Comparison of ENCODE assay signal across 14 cellular contexts in genomic region chr7:44308741-44309270, GRCh38. TPM values are rescaled to one million over a fixed set of nuclear protein-coding genes. Genes with fewer than 3 reads are reported as not detected.
DNase-seq lines count a peak whose midpoint lies in the region; ATAC-seq and TF ChIP-seq lines count a peak whose summit lies in the region.
"Had no signal": no experiment of that assay in that cellular context is flagged by ENCODE, and none has a peak within 500 bp of the region (broad histone marks: within the 10 kb centered on the region; RNA-seq: fewer than 3 reads in every experiment).

No MANE protein-coding gene starts in this region.

- no peak overlapping the region for H3K4me3 ChIP-seq in lower lobe of right lung

- no peaks in the 10 kb centered on the region for H3K9me3 Mint-ChIP-seq in stimulated activated effector memory CD8-positive, alpha-beta T cell treated with anti-CD3 and anti-CD28 coated beads, Interleukin-12 subunit alpha, Interleukin-12 subunit beta, amount 100 ng/mL, for 72 hours
- H3K9me3 Mint-ChIP-seq: CD8-positive, alpha-beta memory T cell had no signal

- peaks cover 12% of the 10 kb centered on the region for H3K4me1 ChIP-seq in lower lobe of right lung
- H3K4me1 ChIP-seq: prostate gland had no signal

- DNase-seq in GM13977 (ENCODE audit: low spot score) (peak; percentile 12), ecto neural progenitor cell (ENCODE audit: low spot score) (peak; percentile 66), lower lobe of right lung (no peak), iPS-NIHi11 (ENCODE audit: low spot score) (no peak), cerebellar cortex (ENCODE audit: low spot score) (no peak)
- peak in 1 of 2 donors; percentile 47 for DNase-seq in stimulated activated effector memory CD8-positive, alpha-beta T cell treated with anti-CD3 and anti-CD28 coated beads, Interleukin-12 subunit alpha, Interleukin-12 subunit beta, amount 100 ng/mL, for 72 hours (ENCODE audit: low spot score in 2 of 2)
- DNase-seq: dermis blood vessel endothelial cell; GF-D8; NCI-H1092; stimulated activated CD4-positive, alpha-beta T cell treated with anti-CD3 and anti-CD28 coated beads, Interleukin-4, amount 100 ng/mL, for 1 hour; stimulated activated naive CD4-positive, alpha-beta T cell treated with Interleukin-2 at 50 U/mL for 16 hours had no signal

- ATAC-seq in lower lobe of right lung (peak; percentile 4 to 6), GM19328 (IDR thresholded peaks at IDR 0.05; ENCODE audit: unreplicated experiment) (no peak)
- ATAC-seq in stimulated activated effector memory CD8-positive, alpha-beta T cell treated with anti-CD3 and anti-CD28 coated beads, Interleukin-12 subunit alpha, Interleukin-12 subunit beta, amount 100 ng/mL, for 72 hours: no peak

- peaks cover 14% of the 10 kb centered on the region for H3K4me1 Mint-ChIP-seq in stimulated activated effector memory CD8-positive, alpha-beta T cell treated with anti-CD3 and anti-CD28 coated beads, Interleukin-12 subunit alpha, Interleukin-12 subunit beta, amount 100 ng/mL, for 72 hours

- H3K36me3 ChIP-seq in lower lobe of right lung: no peaks in the 10 kb centered on the region
- H3K36me3 ChIP-seq: prostate gland had no signal

- no peak for TF ChIP-seq CTCF in GM13977 (IDR thresholded peaks at IDR 0.05; ENCODE audit: extremely low read depth, insufficient read depth, missing control alignments)
- no peak for TF ChIP-seq CTCF in lower lobe of right lung (IDR thresholded peaks at IDR 0.05)

- intact Hi-C loops in lower lobe of right lung (cut with DNase I): no loop called here

- in situ Hi-C loops in GM13977 (cut with MboI; ENCODE audit: low pct_unique_long_range_greater_than_20kb, low sequenced_read_pairs, unreplicated experiment): no loop called here

- H3K27ac Mint-ChIP-seq in stimulated activated effector memory CD8-positive, alpha-beta T cell treated with anti-CD3 and anti-CD28 coated beads, Interleukin-12 subunit alpha, Interleukin-12 subunit beta, amount 100 ng/mL, for 72 hours: no peak overlapping the region
- H3K27ac Mint-ChIP-seq: CD8-positive, alpha-beta memory T cell had no signal

- H3K4me3 Mint-ChIP-seq in stimulated activated effector memory CD8-positive, alpha-beta T cell treated with anti-CD3 and anti-CD28 coated beads, Interleukin-12 subunit alpha, Interleukin-12 subunit beta, amount 100 ng/mL, for 72 hours: peak overlapping the region; percentile 51

- H3K27me3 ChIP-seq in lower lobe of right lung (ENCODE audit: low read depth): peaks cover 25% of the 10 kb centered on the region

- no peaks in the 10 kb centered on the region for H3K9me3 ChIP-seq in lower lobe of right lung
- H3K9me3 ChIP-seq: prostate gland had no signal

- H3K27ac ChIP-seq in lower lobe of right lung: no peak overlapping the region
- H3K27ac ChIP-seq: prostate gland had no signal

- H3K36me3 Mint-ChIP-seq in stimulated activated effector memory CD8-positive, alpha-beta T cell treated with anti-CD3 and anti-CD28 coated beads, Interleukin-12 subunit alpha, Interleukin-12 subunit beta, amount 100 ng/mL, for 72 hours: no peaks in the 10 kb centered on the region
- H3K36me3 Mint-ChIP-seq: CD8-positive, alpha-beta memory T cell had no signal

RNA-seq across cellular contexts. Expression of gene CAMK2B, which starts 16.6 kb away (rescaled TPM):
- total RNA-seq in lower lobe of right lung: 0.30 TPM

Comparison
In these comparisons a context has a peak if more than half of its experiments do, and no peak if none do; other contexts are left out.
1. DNase-seq: peak in GM13977 (single experiment) and ecto neural progenitor cell (single experiment); none in lower lobe of right lung (single experiment), iPS-NIHi11 (single experiment) and cerebellar cortex (single experiment).
2. ATAC-seq: peak in lower lobe of right lung (2 of 2); none in stimulated activated effector memory CD8-positive, alpha-beta T cell treated with anti-CD3 and anti-CD28 coated beads, Interleukin-12 subunit alpha, Interleukin-12 subunit beta, amount 100 ng/mL, for 72 hours (single experiment) and GM19328 (single experiment).